Comparison of ENCODE assay signal across 9 cellular contexts in the genomic region with DNA sequence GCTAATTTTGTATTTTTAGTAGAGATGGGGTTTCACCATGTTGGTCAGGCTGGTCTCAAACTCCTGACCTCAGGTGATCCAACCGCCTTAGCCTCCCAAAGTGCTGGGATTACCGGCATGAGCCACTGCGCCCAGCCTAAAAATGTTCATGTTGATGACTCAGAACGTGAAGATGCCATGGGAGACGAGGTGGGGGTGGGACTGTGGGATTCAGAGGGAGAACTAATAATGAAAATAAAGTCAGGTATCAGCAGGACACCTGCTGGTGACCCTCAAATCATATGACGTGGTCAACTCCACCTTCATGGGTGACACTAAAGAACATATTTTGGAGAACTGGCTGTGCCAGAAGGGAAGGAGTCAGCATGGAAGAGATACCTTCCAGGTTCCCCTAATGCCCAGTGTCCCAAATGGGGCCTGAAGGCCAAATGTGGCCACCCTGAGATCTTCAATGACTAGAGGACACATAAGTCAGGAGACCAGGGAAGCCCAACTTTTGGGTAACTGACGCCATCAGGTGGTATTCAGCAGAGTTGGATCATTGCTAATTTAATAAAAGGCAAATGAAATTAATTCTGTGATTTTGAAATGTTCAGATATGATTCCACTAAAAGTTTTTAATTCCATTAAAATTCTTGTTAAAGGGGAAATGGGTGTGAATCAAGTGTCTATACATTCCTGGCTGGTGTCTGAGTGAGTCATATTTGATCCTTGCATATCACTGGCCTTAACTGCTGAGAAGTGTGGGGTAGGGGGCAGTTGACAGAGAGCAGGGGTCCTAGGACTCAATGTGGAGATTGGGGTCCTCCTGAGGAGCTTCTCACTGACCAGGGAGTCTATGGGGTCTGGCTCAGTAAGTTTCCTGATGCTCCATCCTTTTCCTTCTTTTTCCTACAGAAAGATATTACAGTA.
DNase-seq lines count a peak whose midpoint lies in the region; ATAC-seq and TF ChIP-seq lines count a peak whose summit lies in the region.
"Had no signal": no experiment of that assay in that cellular context is flagged by ENCODE, and none has a peak within 500 bp of the region (broad histone marks: within the 10 kb centered on the region; RNA-seq: fewer than 3 reads in every experiment).

No MANE protein-coding gene starts in this region.

- H3K27me3 ChIP-seq in DOHH2 (ENCODE audit: control insufficient read depth, low read length): no peaks in the 10 kb centered on the region
- no peaks in the 10 kb centered on the region for H3K27me3 ChIP-seq in mesenchymal stem cell (ENCODE audit: control insufficient read depth in 1 of 2, insufficient read depth in 1 of 2, low read length in 2 of 2)

- H3K79me1 ChIP-seq in mesenchymal stem cell (replicated peaks; ENCODE audit: low read length, poor library complexity, severe bottlenecking): no peaks in the 10 kb centered on the region

- H3K4me1 ChIP-seq in DOHH2 (ENCODE audit: control insufficient read depth, low read length) (no peaks in the 10 kb centered on the region), mesenchymal stem cell (ENCODE audit: control insufficient read depth, insufficient read depth, low read depth, low read length) (peaks cover 2% of the 10 kb centered on the region)

- no peak overlapping the region for H3K4me2 ChIP-seq in DOHH2 (ENCODE audit: low read length)
- no peak overlapping the region for H3K4me2 ChIP-seq in mesenchymal stem cell (ENCODE audit: low read length, poor library complexity, severe bottlenecking)

- no peaks in the 10 kb centered on the region for H4K20me1 ChIP-seq in DOHH2 (ENCODE audit: control insufficient read depth, insufficient read depth, low read depth, low read length)

- no peak overlapping the region for H3K4ac ChIP-seq in mesenchymal stem cell (ENCODE audit: low read depth in 1 of 2, low read length in 2 of 2)

- H3K23ac ChIP-seq in mesenchymal stem cell (ENCODE audit: low read length in 2 of 2): no peak overlapping the region

- no peaks in the 10 kb centered on the region for H3K9me3 Mint-ChIP-seq in stimulated activated memory B cell treated with anti-CD40 and anti-IgM and Interleukin-4, amounts not matched to agents 10 μg/mL and 1 μg/mL and 100 μg/mL, for 72 hours
- H3K9me3 Mint-ChIP-seq: central memory CD8-positive, alpha-beta T cell had no signal

- H3K14ac ChIP-seq in mesenchymal stem cell (ENCODE audit: low read length in 2 of 2): no peak overlapping the region

- 79% methylated on average over 7 of the region's 7 CpGs for WGBS in mesenchymal stem cell

- H3K4me1 Mint-ChIP-seq in stimulated activated memory B cell treated with anti-CD40 and anti-IgM and Interleukin-4, amounts not matched to agents 10 μg/mL and 1 μg/mL and 100 μg/mL, for 72 hours: no peaks in the 10 kb centered on the region
- H3K4me1 Mint-ChIP-seq: central memory CD8-positive, alpha-beta T cell had no signal

- H3F3A ChIP-seq in DOHH2 (ENCODE audit: control insufficient read depth, insufficient read depth): no peaks in the 10 kb centered on the region

- no peak overlapping the region for H2BK12ac ChIP-seq in mesenchymal stem cell (ENCODE audit: low read length in 2 of 2)

- no peak overlapping the region for H2BK15ac ChIP-seq in mesenchymal stem cell (ENCODE audit: low read depth, poor library complexity, severe bottlenecking)

- H3K9me2 ChIP-seq in DOHH2 (replicated peaks; ENCODE audit: control insufficient read depth, low read length): no peaks in the 10 kb centered on the region

- H2AFZ ChIP-seq in mesenchymal stem cell (ENCODE audit: low read depth, low read length): no peak overlapping the region

- H3K9me3 ChIP-seq in DOHH2 (ENCODE audit: control insufficient read depth, insufficient read depth, low read length) (no peaks in the 10 kb centered on the region), mesenchymal stem cell (ENCODE audit: control insufficient read depth, low read length) (no peaks in the 10 kb centered on the region)

- ATAC-seq in stimulated activated memory B cell treated with anti-CD40 and anti-IgM and Interleukin-4, amounts not matched to agents 10 μg/mL and 1 μg/mL and 100 μg/mL, for 72 hours: no peak
- no peak for ATAC-seq in GM18520 (IDR thresholded peaks at IDR 0.05; ENCODE audit: unreplicated experiment)
- no peak for ATAC-seq in HG03520 (IDR thresholded peaks at IDR 0.05; ENCODE audit: unreplicated experiment)

- no peak overlapping the region for H2BK5ac ChIP-seq in mesenchymal stem cell (ENCODE audit: low read depth, low read length, poor library complexity, severe bottlenecking)

- no peak overlapping the region for H2BK120ac ChIP-seq in mesenchymal stem cell (ENCODE audit: low read depth, low read length)

- no peak overlapping the region for H3K4me3 Mint-ChIP-seq in stimulated activated memory B cell treated with anti-CD40 and anti-IgM and Interleukin-4, amounts not matched to agents 10 μg/mL and 1 μg/mL and 100 μg/mL, for 72 hours
- H3K4me3 Mint-ChIP-seq: central memory CD8-positive, alpha-beta T cell had no signal

- H3K4me3 ChIP-seq in DOHH2 (ENCODE audit: low read length) (no peak overlapping the region), cardiac fibroblast (replicated peaks in 1 of 2; ENCODE audit: low read depth in 2 of 2, low read length in 2 of 2) (no peak overlapping the region), mesenchymal stem cell (ENCODE audit: insufficient read depth in 1 of 2, low read depth in 1 of 2, low read length in 2 of 2) (no peak overlapping the region)

- TF ChIP-seq CTCF in DOHH2 (IDR thresholded peaks at IDR 0.05; ENCODE audit: low read depth, low read length, poor library complexity, severe bottlenecking): peak; percentile 42
- peak; percentile 49 for TF ChIP-seq CTCF in LNCAP (IDR thresholded peaks at IDR 0.05)
- peak; percentile 37 for TF ChIP-seq CTCF in cardiac fibroblast (IDR thresholded peaks at IDR 0.05; ENCODE audit: low read depth, low read length)

- H3K18ac ChIP-seq in mesenchymal stem cell (ENCODE audit: low read depth in 1 of 2, low read length in 2 of 2): no peak overlapping the region

- DNase-seq in cardiac fibroblast (ENCODE audit: low read depth in 2 of 2) (peak; percentile 76), mesenchymal stem cell (peak; percentile 50), NCI-H510A treated with DMSO at 0.1 percent for 48 hours (lab: John Stamatoyannopoulos, UW) (no peak)

- H4K91ac ChIP-seq in mesenchymal stem cell (ENCODE audit: low read length): no peak overlapping the region

- peaks cover 29% of the 10 kb centered on the region for H3K27me3 Mint-ChIP-seq in stimulated activated memory B cell treated with anti-CD40 and anti-IgM and Interleukin-4, amounts not matched to agents 10 μg/mL and 1 μg/mL and 100 μg/mL, for 72 hours

- H3K79me2 ChIP-seq in DOHH2 (ENCODE audit: control insufficient read depth, low read length): no peaks in the 10 kb centered on the region

- no peak overlapping the region for H4K8ac ChIP-seq in mesenchymal stem cell (ENCODE audit: low read length)

- peak overlapping the region; percentile 32 for H3K9ac ChIP-seq in mesenchymal stem cell (ENCODE audit: low read length)

- H3K27ac Mint-ChIP-seq in stimulated activated memory B cell treated with anti-CD40 and anti-IgM and Interleukin-4, amounts not matched to agents 10 μg/mL and 1 μg/mL and 100 μg/mL, for 72 hours: no peak overlapping the region

- H2AK5ac ChIP-seq in mesenchymal stem cell (ENCODE audit: low read length, severe bottlenecking): no peak overlapping the region

- H3K36me3 ChIP-seq in DOHH2 (ENCODE audit: control insufficient read depth, low read length) (no peaks in the 10 kb centered on the region), mesenchymal stem cell (ENCODE audit: control insufficient read depth in 1 of 2, insufficient read depth in 2 of 2, low read depth in 1 of 2, low read length in 2 of 2) (no peaks in the 10 kb centered on the region)

- H3K27ac ChIP-seq in DOHH2 (ENCODE audit: low read depth, low read length): no peak overlapping the region
- no peak overlapping the region for H3K27ac ChIP-seq in mesenchymal stem cell (ENCODE audit: low read length, poor library complexity, severe bottlenecking)

- H3K36me3 Mint-ChIP-seq in stimulated activated memory B cell treated with anti-CD40 and anti-IgM and Interleukin-4, amounts not matched to agents 10 μg/mL and 1 μg/mL and 100 μg/mL, for 72 hours: no peaks in the 10 kb centered on the region
